In the genomic region with DNA sequence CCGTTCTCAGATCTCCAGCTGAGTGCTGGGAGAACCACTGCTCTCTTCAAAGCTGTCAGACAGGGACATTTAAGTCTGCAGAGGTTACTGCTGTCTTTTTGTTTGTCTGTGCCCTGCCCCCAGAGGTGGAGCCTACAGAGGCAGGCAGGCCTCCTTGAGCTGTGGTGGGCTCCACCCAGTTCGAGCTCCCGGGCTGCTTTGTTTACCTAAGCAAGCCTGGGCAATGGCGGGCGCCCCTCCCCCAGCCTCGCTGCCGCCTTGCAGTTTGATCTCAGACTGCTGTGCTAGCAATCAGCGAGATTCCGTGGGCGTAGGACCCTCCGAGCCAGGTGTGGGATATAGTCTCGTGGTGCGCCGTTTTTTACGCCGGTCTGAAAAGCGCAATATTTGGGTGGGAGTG, we compare ENCODE assay signal across 7 cellular contexts.
DNase-seq lines count a peak whose midpoint lies in the region; ATAC-seq, FAIRE-seq and TF ChIP-seq lines count a peak whose summit lies in the region.
"Not testable (repeated sequence)": the region's sequence is repeated elsewhere in the genome, so short reads cannot be mapped to it uniquely, and the experiment has no call there.

No MANE protein-coding gene starts in this region.

- not testable (repeated sequence) for H3K79me2 ChIP-seq in HepG2 (ENCODE audit: insufficient read depth, low read length)

- not testable (repeated sequence) for H3K27ac Mint-ChIP-seq in WTC11

- H4K20me1 ChIP-seq in HepG2 (ENCODE audit: insufficient read depth, low read length): not testable (repeated sequence)

- not testable (repeated sequence) for TF ChIP-seq CTCF in A549 (IDR thresholded peaks at IDR 0.05); HEK293 (tag by site-specific recombination; IDR thresholded peaks at IDR 0.05); RWPE1 (conservative IDR thresholded peaks at IDR 0.05; ENCODE audit: low read depth); WTC11 (IDR thresholded peaks at IDR 0.05); HepG2 (CRISPR knock-in tag; IDR thresholded peaks at IDR 0.05)

- H3K9me3 Mint-ChIP-seq in WTC11: not testable (repeated sequence)

- H3K4me3 ChIP-seq in A549: peak overlapping the region; percentile 32; the same call in 1 of the 3 replicates
- H3K4me3 ChIP-seq in HEK293 (ENCODE audit: low read depth, low read length); HepG2 (replicated peaks in 1 of 3; ENCODE audit: insufficient read depth in 1 of 3, low read depth in 2 of 3, low read length in 3 of 3): not testable (repeated sequence)

- H3K4me2 ChIP-seq in A549; HepG2 (ENCODE audit: low read depth, low read length): not testable (repeated sequence)

- POLR2A ChIA-PET in A549 (lab: Yijun Ruan, JAX); HEK293 (lab: Yijun Ruan, JAX); RWPE1 (lab: Yijun Ruan, JAX; ENCODE audit: low non-redundant PET); WTC11 (lab: Charles Lee); HepG2 (lab: Yijun Ruan, JAX): not testable (repeated sequence)

- FAIRE-seq in A549 (lab: Jason Lieb, UNC); HepG2 (lab: Jason Lieb, UNC): not testable (repeated sequence)

- H2AFZ ChIP-seq in HepG2 (ENCODE audit: low read length): not testable (repeated sequence)

- not testable (repeated sequence) for BruUV-seq in HepG2 (replicated peaks; lab: Mats Ljungman, UMichigan)

- not testable (repeated sequence) for H3K4me1 ChIP-seq in A549; ES-I3 (ENCODE audit: insufficient read depth, low read length); HEK293 (ENCODE audit: control insufficient read depth, insufficient read depth, low read length); HepG2 (ENCODE audit: insufficient read depth, low read length)

- TF ChIP-seq RAD21 in A549 (conservative IDR thresholded peaks at IDR 0.05 in 1 of 2, IDR thresholded peaks at IDR 0.05 in 1 of 2); HepG2 (CRISPR knock-in tag; IDR thresholded peaks at IDR 0.05): not testable (repeated sequence)

- CTCF ChIA-PET in A549 (lab: Yijun Ruan, JAX); HEK293 (lab: Yijun Ruan, JAX); WTC11 (lab: Charles Lee); HepG2 (lab: Yijun Ruan, JAX; ENCODE audit: low intra/inter-chr PET ratio, low total read pairs): not testable (repeated sequence)
- CTCF ChIA-PET in RWPE1 (lab: Yijun Ruan, JAX): interaction anchor here (0.7 kb wide), 1 partner anchor 592 kb away, joined by 3 read pairs; no protein-coding TSS in a partner anchor

- H3K4me3 Mint-ChIP-seq in WTC11: peak overlapping the region; percentile 55

- not testable (repeated sequence) for ATAC-seq in A549, WTC11, HepG2

- not testable (repeated sequence) for TF ChIP-seq POLR2A in A549 (IDR thresholded peaks at IDR 0.05; ENCODE audit: low read length); HepG2 (IDR thresholded peaks at IDR 0.05; ENCODE audit: insufficient read depth in 1 of 2, low read depth in 2 of 2, low read length in 2 of 2)

- H3K36me3 Mint-ChIP-seq in WTC11: not testable (repeated sequence)

- TF ChIP-seq EP300 in A549 (IDR thresholded peaks at IDR 0.05); HepG2 (IDR thresholded peaks at IDR 0.05; ENCODE audit: low read depth in 2 of 2, low read length in 2 of 2); HepG2 (CRISPR knock-in tag; IDR thresholded peaks at IDR 0.05; ENCODE audit: borderline replicate concordance): not testable (repeated sequence)

- in situ Hi-C loops in HepG2 (cut with HindIII; ENCODE audit: extremely low pct_ligation_motif_present, low pct_unique_long_range_greater_than_20kb): not testable (repeated sequence)

- DNase-seq in A549 (ENCODE audit: low read depth in 1 of 2, low spot score in 1 of 2); RWPE1 (ENCODE audit: low spot score); epithelial cell of prostate (ENCODE audit: low read depth, low spot score); HepG2 (ENCODE audit: low spot score): not testable (repeated sequence)
- DNase-seq in WTC11 (ENCODE audit: low spot score): peak; percentile 31

- H3K27me3 ChIP-seq in HepG2 (ENCODE audit: control insufficient read depth in 1 of 2, insufficient read depth in 2 of 2, low read length in 2 of 2): not testable (repeated sequence)

- H3K27me3 Mint-ChIP-seq in WTC11 (ENCODE audit: low read depth): not testable (repeated sequence)

- not testable (repeated sequence) for H3K9me3 ChIP-seq in A549; ES-I3 (ENCODE audit: control insufficient read depth, insufficient read depth, low read length); HEK293 (ENCODE audit: control insufficient read depth, insufficient read depth, low read depth, low read length); HepG2 (ENCODE audit: low read length)

- peak overlapping the region; percentile 38; the same call in 1 of the 2 replicates for H3K9ac ChIP-seq in ES-I3 (ENCODE audit: low read depth, low read length)
- not testable (repeated sequence) for H3K9ac ChIP-seq in HepG2 (ENCODE audit: insufficient read depth, low read depth, low read length)

- intact Hi-C loops in HepG2 (cut with micrococcal nuclease; ENCODE audit: unreplicated experiment): not testable (repeated sequence)

- H3K4me1 Mint-ChIP-seq in WTC11: not testable (repeated sequence)

- WGBS in A549 (ENCODE audit: missing lambda C conversion rate): 39% methylated on average over 7 of the region's 17 CpGs
- WGBS in HepG2 (ENCODE audit: low lambda C conversion rate): 33% methylated on average over 15 of the region's 17 CpGs

- peak overlapping the region in 1 of 2 experiments; percentile 45; a peak in 1 of 6 replicates for H3K27ac ChIP-seq in A549
- H3K27ac ChIP-seq in HEK293 (ENCODE audit: extremely low read depth, low read depth, low read length); HepG2 (ENCODE audit: extremely low read length, insufficient read depth, low read length): not testable (repeated sequence)
- H3K27ac ChIP-seq in RWPE1: peak overlapping the region; percentile 91
- H3K27ac ChIP-seq in epithelial cell of prostate: peak overlapping the region; percentile 59

- H3K36me3 ChIP-seq in ES-I3 (ENCODE audit: insufficient read depth, low read length); HEK293 (ENCODE audit: control insufficient read depth in 2 of 2, insufficient read depth in 1 of 2, low read length in 2 of 2); HepG2 (replicated peaks in 1 of 2; ENCODE audit: control insufficient read depth in 1 of 2, insufficient read depth in 2 of 2, low read length in 2 of 2): not testable (repeated sequence)

TF ChIP-seq in HEK293, 187 proteins besides CTCF, POLR2A, EP300 and RAD21 (continues in another document):
- 0 out of 2 replicates have a peak, but pooled peaks have one; percentile 17 for TF ChIP-seq ZFHX2 (tag by site-specific recombination; conservative IDR thresholded peaks at IDR 0.05)
- peak; percentile 36; the same call in 1 of the 2 replicates for TF ChIP-seq YY1 (tag by site-specific recombination; IDR thresholded peaks at IDR 0.05)
- TF ChIP-seq EGR2 (tag by site-specific recombination; IDR thresholded peaks at IDR 0.05; ENCODE audit: low read depth): 0 out of 2 replicates have a peak, but pooled peaks have one; percentile 23
- TF ChIP-seq ZBTB8A (tag by site-specific recombination; IDR thresholded peaks at IDR 0.05): 0 out of 2 replicates have a peak, but pooled peaks have one; percentile 26
- peak; percentile 55; the same call in 1 of the 2 replicates for TF ChIP-seq ZFP69B (tag by site-specific recombination; IDR thresholded peaks at IDR 0.05)
- TF ChIP-seq ZBTB17 (tag by site-specific recombination; IDR thresholded peaks at IDR 0.05): peak; percentile 19; the same call in 1 of the 2 replicates
- peak; percentile 26; the same call in 1 of the 2 replicates for TF ChIP-seq ZBTB20 (tag by site-specific recombination; IDR thresholded peaks at IDR 0.05)

TF ChIP-seq in HepG2, 621 proteins besides CTCF, POLR2A, EP300 and RAD21 (continues in another document):
- TF ChIP-seq, protein P1, sequence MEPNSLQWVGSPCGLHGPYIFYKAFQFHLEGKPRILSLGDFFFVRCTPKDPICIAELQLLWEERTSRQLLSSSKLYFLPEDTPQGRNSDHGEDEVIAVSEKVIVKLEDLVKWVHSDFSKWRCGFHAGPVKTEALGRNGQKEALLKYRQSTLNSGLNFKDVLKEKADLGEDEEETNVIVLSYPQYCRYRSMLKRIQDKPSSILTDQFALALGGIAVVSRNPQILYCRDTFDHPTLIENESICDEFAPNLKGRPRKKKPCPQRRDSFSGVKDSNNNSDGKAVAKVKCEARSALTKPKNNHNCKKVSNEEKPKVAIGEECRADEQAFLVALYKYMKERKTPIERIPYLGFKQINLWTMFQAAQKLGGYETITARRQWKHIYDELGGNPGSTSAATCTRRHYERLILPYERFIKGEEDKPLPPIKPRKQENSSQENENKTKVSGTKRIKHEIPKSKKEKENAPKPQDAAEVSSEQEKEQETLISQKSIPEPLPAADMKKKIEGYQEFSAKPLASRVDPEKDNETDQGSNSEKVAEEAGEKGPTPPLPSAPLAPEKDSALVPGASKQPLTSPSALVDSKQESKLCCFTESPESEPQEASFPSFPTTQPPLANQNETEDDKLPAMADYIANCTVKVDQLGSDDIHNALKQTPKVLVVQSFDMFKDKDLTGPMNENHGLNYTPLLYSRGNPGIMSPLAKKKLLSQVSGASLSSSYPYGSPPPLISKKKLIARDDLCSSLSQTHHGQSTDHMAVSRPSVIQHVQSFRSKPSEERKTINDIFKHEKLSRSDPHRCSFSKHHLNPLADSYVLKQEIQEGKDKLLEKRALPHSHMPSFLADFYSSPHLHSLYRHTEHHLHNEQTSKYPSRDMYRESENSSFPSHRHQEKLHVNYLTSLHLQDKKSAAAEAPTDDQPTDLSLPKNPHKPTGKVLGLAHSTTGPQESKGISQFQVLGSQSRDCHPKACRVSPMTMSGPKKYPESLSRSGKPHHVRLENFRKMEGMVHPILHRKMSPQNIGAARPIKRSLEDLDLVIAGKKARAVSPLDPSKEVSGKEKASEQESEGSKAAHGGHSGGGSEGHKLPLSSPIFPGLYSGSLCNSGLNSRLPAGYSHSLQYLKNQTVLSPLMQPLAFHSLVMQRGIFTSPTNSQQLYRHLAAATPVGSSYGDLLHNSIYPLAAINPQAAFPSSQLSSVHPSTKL (CRISPR knock-in tag; IDR thresholded peaks at IDR 0.05): peak; percentile 29; the same call in 1 of the 2 replicates
- TF ChIP-seq FOXA3 (CRISPR knock-in tag; IDR thresholded peaks at IDR 0.05): 0 out of 2 replicates have a peak, but pooled peaks have one; percentile 36
